16 cellular contexts compared by ENCODE assay signal in genomic region chr3:13274125-13274873, GRCh38.
DNase-seq lines count a peak whose midpoint lies in the region; ATAC-seq and TF ChIP-seq lines count a peak whose summit lies in the region.
"Had no signal": no experiment of that assay in that cellular context is flagged by ENCODE, and none has a peak within 500 bp of the region (broad histone marks: within the 10 kb centered on the region; RNA-seq: fewer than 3 reads in every experiment).

No MANE protein-coding gene starts in this region.

- H3K27ac ChIP-seq in neural progenitor cell (no peak overlapping the region), subcutaneous abdominal adipose tissue (ENCODE audit: low read depth, low read length) (no peak overlapping the region)

- H3K4me3 ChIP-seq in adipocyte (ENCODE audit: low read length) (peak overlapping the region; percentile 59), neural progenitor cell (no peak overlapping the region), subcutaneous abdominal adipose tissue (ENCODE audit: low read depth in 1 of 5, low read length in 5 of 5) (peak overlapping the region in 4 of 5 donors; percentile 14 to 58 (median 34))

- H3K4me1 ChIP-seq in adipocyte (ENCODE audit: control insufficient read depth, insufficient read depth, low read length) (peaks cover 38% of the 10 kb centered on the region), neural progenitor cell (peaks cover 2% of the 10 kb centered on the region), subcutaneous abdominal adipose tissue (ENCODE audit: control insufficient read depth in 5 of 5, insufficient read depth in 5 of 5, low read length in 5 of 5) (peaks cover 3 to 59% (median 51%) of the 10 kb centered on the region in 5 donors)

- H3K36me3 Mint-ChIP-seq in neural progenitor cell, result no peaks in the 10 kb centered on the region
- no peaks in the 10 kb centered on the region for H3K36me3 Mint-ChIP-seq in activated CD8-positive, alpha-beta T cell treated with anti-CD3 and anti-CD28 coated beads for 36 hours (ENCODE audit: low read depth)
- H3K36me3 Mint-ChIP-seq: CD4-positive, alpha-beta memory T cell had no signal

- no peaks in the 10 kb centered on the region for H3K36me3 ChIP-seq in adipocyte (ENCODE audit: control insufficient read depth, insufficient read depth, low read length, severe bottlenecking)
- no peaks in the 10 kb centered on the region for H3K36me3 ChIP-seq in neural progenitor cell
- no peaks in the 10 kb centered on the region for H3K36me3 ChIP-seq in subcutaneous abdominal adipose tissue (ENCODE audit: control insufficient read depth in 5 of 5, insufficient read depth in 5 of 5, low read length in 5 of 5)

- DNase-seq in DMS79 treated with DMSO at 0.1 percent for 48 hours (lab: John Stamatoyannopoulos, UW) (peak; percentile 27), adipocyte (ENCODE audit: low read depth) (no peak), neural progenitor cell (ENCODE audit: low spot score) (no peak), left colon (no peak), NCI-H146 (lab: John Stamatoyannopoulos, UW) (no peak)
- no peak for DNase-seq in activated CD8-positive, alpha-beta T cell treated with anti-CD3 and anti-CD28 coated beads for 36 hours
- DNase-seq: Calu3; CD4-positive, alpha-beta memory T cell; NCI-H1092; NCI-H2081 treated with DMSO at 0.1 percent for 48 hours; NCI-H510A treated with DMSO at 0.1 percent for 48 hours; Right ventricle myocardium superior; SK-N-SH had no signal

- H3K27ac Mint-ChIP-seq in neural progenitor cell, result peak overlapping the region; percentile 57
- H3K27ac Mint-ChIP-seq in activated CD8-positive, alpha-beta T cell treated with anti-CD3 and anti-CD28 coated beads for 36 hours, result no peak overlapping the region
- H3K27ac Mint-ChIP-seq: CD4-positive, alpha-beta memory T cell had no signal

- H3K79me2 ChIP-seq in neural progenitor cell (ENCODE audit: low read depth), result no peaks in the 10 kb centered on the region

- POLR2A ChIA-PET in activated CD8-positive, alpha-beta T cell treated with anti-CD3 and anti-CD28 coated beads for 36 hours (lab: Charles Lee), result no interaction called here

- no peak overlapping the region for H3K4me2 ChIP-seq in neural progenitor cell
- H3K4me2 ChIP-seq: SK-N-SH had no signal

- TF ChIP-seq CTCF in neural progenitor cell (IDR thresholded peaks at IDR 0.05), result no peak
- no peak for TF ChIP-seq CTCF in activated CD8-positive, alpha-beta T cell treated with anti-CD3 and anti-CD28 coated beads for 36 hours (IDR thresholded peaks at IDR 0.05)

- H3K4me3 Mint-ChIP-seq in neural progenitor cell, result no peak overlapping the region
- H3K4me3 Mint-ChIP-seq in activated CD8-positive, alpha-beta T cell treated with anti-CD3 and anti-CD28 coated beads for 36 hours, result no peak overlapping the region
- H3K4me3 Mint-ChIP-seq: CD4-positive, alpha-beta memory T cell had no signal

- no peaks in the 10 kb centered on the region for H3F3A ChIP-seq in neural progenitor cell (ENCODE audit: low read depth)

- H3K9ac ChIP-seq in adipocyte (ENCODE audit: low read length), result peak overlapping the region; percentile 46
- H3K9ac ChIP-seq in neural progenitor cell, result no peak overlapping the region
- H3K9ac ChIP-seq in subcutaneous abdominal adipose tissue (ENCODE audit: low read length in 5 of 5), result peak overlapping the region in 2 of 5 donors; percentile 9 to 16
- H3K9ac ChIP-seq: SK-N-SH had no signal

- H3K4me1 Mint-ChIP-seq in neural progenitor cell, result peaks cover 16% of the 10 kb centered on the region
- H3K4me1 Mint-ChIP-seq in activated CD8-positive, alpha-beta T cell treated with anti-CD3 and anti-CD28 coated beads for 36 hours (ENCODE audit: low read depth), result no peaks in the 10 kb centered on the region
- H3K4me1 Mint-ChIP-seq: CD4-positive, alpha-beta memory T cell had no signal

- intact Hi-C loops in left colon (cut with DNase I, micrococcal nuclease), result no loop called here
- intact Hi-C loops in activated CD8-positive, alpha-beta T cell treated with anti-CD3 and anti-CD28 coated beads for 36 hours (cut with micrococcal nuclease), result no loop called here

- no peak for ATAC-seq in left colon
- ATAC-seq in activated CD8-positive, alpha-beta T cell treated with anti-CD3 and anti-CD28 coated beads for 36 hours, result no peak
- ATAC-seq: HCT116, Panc1 had no signal

- peaks cover 20% of the 10 kb centered on the region for H3K27me3 ChIP-seq in adipocyte (replicated peaks; ENCODE audit: control insufficient read depth, insufficient read depth, low read length)
- H3K27me3 ChIP-seq in neural progenitor cell, result no peaks in the 10 kb centered on the region
- no peaks in the 10 kb centered on the region for H3K27me3 ChIP-seq in subcutaneous abdominal adipose tissue (ENCODE audit: control insufficient read depth in 5 of 5, insufficient read depth in 4 of 5, low read length in 5 of 5)

- CTCF ChIA-PET in activated CD8-positive, alpha-beta T cell treated with anti-CD3 and anti-CD28 coated beads for 36 hours (lab: Charles Lee), result interaction anchor here (1.6 kb wide), 1 partner anchor 9 kb away, joined by 4 read pairs; no protein-coding TSS in a partner anchor

- H3K9me3 ChIP-seq in adipocyte (ENCODE audit: control insufficient read depth, low read length) (peaks cover 24% of the 10 kb centered on the region), neural progenitor cell (ENCODE audit: low read depth) (no peaks in the 10 kb centered on the region), subcutaneous abdominal adipose tissue (ENCODE audit: control insufficient read depth in 5 of 5, low read length in 5 of 5) (peaks cover 0 to 9% (median 4%) of the 10 kb centered on the region in 5 donors)
- H3K9me3 ChIP-seq: SK-N-SH had no signal

- H2AFZ ChIP-seq in neural progenitor cell (replicated peaks), result no peak overlapping the region

- H4K20me1 ChIP-seq in neural progenitor cell (ENCODE audit: low read depth), result no peaks in the 10 kb centered on the region

- H3K27me3 Mint-ChIP-seq in neural progenitor cell (ENCODE audit: insufficient read depth, low read depth), result peaks cover 16% of the 10 kb centered on the region
- H3K27me3 Mint-ChIP-seq in activated CD8-positive, alpha-beta T cell treated with anti-CD3 and anti-CD28 coated beads for 36 hours, result peaks cover 3% of the 10 kb centered on the region

- no peaks in the 10 kb centered on the region for H3K9me3 Mint-ChIP-seq in neural progenitor cell
- peaks cover 5% of the 10 kb centered on the region for H3K9me3 Mint-ChIP-seq in activated CD8-positive, alpha-beta T cell treated with anti-CD3 and anti-CD28 coated beads for 36 hours
